Comparison of ENCODE assay signal across 19 cellular contexts in genomic region chr4:3389879-3390840, GRCh38. TPM values are rescaled to one million over a fixed set of nuclear protein-coding genes. Genes with fewer than 3 reads are reported as not detected.
DNase-seq lines count a peak whose midpoint lies in the region; ATAC-seq and TF ChIP-seq lines count a peak whose summit lies in the region.
"Had no signal": no experiment of that assay in that cellular context is flagged by ENCODE, and none has a peak within 500 bp of the region (broad histone marks: within the 10 kb centered on the region; RNA-seq: fewer than 3 reads in every experiment).

No MANE protein-coding gene starts in this region.

- intact Hi-C loops in upper lobe of right lung (cut with DNase I), result no loop called here

- peaks cover 0 to 4% of the 10 kb centered on the region in 2 donors for H3K36me3 ChIP-seq in esophagus (ENCODE audit: control insufficient read depth in 2 of 2, insufficient read depth in 2 of 2, low read length in 1 of 2)
- no peaks in the 10 kb centered on the region for H3K36me3 ChIP-seq in neural cell (ENCODE audit: insufficient read depth, low read length)
- no peaks in the 10 kb centered on the region for H3K36me3 ChIP-seq in upper lobe of right lung
- H3K36me3 ChIP-seq: breast epithelium had no signal

- no peak overlapping the region for H3K4me3 Mint-ChIP-seq in activated naive CD4-positive, alpha-beta T cell treated with anti-CD3 and anti-CD28 coated beads, Interleukin-2, amount 50 U/mL, for 24 hours
- H3K4me3 Mint-ChIP-seq: T-helper 1 cell treated with Interleukin-12 subunit alpha and Interleukin-12 subunit beta and Interleukin-4 antibody, amounts not matched to agents 30 μg/mL and 1 μg/mL, for 36 hours had no signal

- DNase-seq in activated naive CD4-positive, alpha-beta T cell treated with anti-CD3 and anti-CD28 coated beads, Interleukin-2, amount 50 U/mL, for 16 hours, result no peak
- DNase-seq in upper lobe of right lung (no peak), NCI-H2227 (lab: John Stamatoyannopoulos, UW; ENCODE audit: unreplicated experiment) (no peak)
- DNase-seq: 8988T; activated CD4-positive, alpha-beta T cell treated with anti-CD3 and anti-CD28 coated beads, Interleukin-2, amount 50 U/mL, for 4 hours; erythroblast; NCI-H1048; NCI-H226; PC-9 had no signal

- H3K27ac ChIP-seq in esophagus (ENCODE audit: low read depth in 2 of 2, low read length in 1 of 2), result peak overlapping the region; percentile 83 to 99
- H3K27ac ChIP-seq in neural cell (ENCODE audit: low read length), result peak overlapping the region; percentile 92
- H3K27ac ChIP-seq in upper lobe of right lung, result peak overlapping the region; percentile 86
- H3K27ac ChIP-seq: PC-9 had no signal

- H3K27me3 ChIP-seq in esophagus (ENCODE audit: control insufficient read depth in 1 of 2, insufficient read depth in 2 of 2, low read length in 2 of 2), result no peaks in the 10 kb centered on the region
- H3K27me3 ChIP-seq in neural cell (ENCODE audit: insufficient read depth, low read depth, low read length), result no peaks in the 10 kb centered on the region
- no peaks in the 10 kb centered on the region for H3K27me3 ChIP-seq in upper lobe of right lung
- H3K27me3 ChIP-seq: breast epithelium had no signal

- no peaks in the 10 kb centered on the region for H3K9me3 Mint-ChIP-seq in activated naive CD4-positive, alpha-beta T cell treated with anti-CD3 and anti-CD28 coated beads, Interleukin-2, amount 50 U/mL, for 24 hours
- H3K9me3 Mint-ChIP-seq: T-helper 1 cell treated with Interleukin-12 subunit alpha and Interleukin-12 subunit beta and Interleukin-4 antibody, amounts not matched to agents 30 μg/mL and 1 μg/mL, for 36 hours had no signal

- H3F3A ChIP-seq in neural cell (ENCODE audit: insufficient read depth, low read length, poor library complexity, severe bottlenecking), result no peaks in the 10 kb centered on the region

- H3K27me3 Mint-ChIP-seq in activated naive CD4-positive, alpha-beta T cell treated with anti-CD3 and anti-CD28 coated beads, Interleukin-2, amount 50 U/mL, for 24 hours, result no peaks in the 10 kb centered on the region

- peaks cover 9 to 18% of the 10 kb centered on the region in 2 donors for H3K4me1 ChIP-seq in esophagus (ENCODE audit: control insufficient read depth in 2 of 2, insufficient read depth in 2 of 2, low read length in 1 of 2)
- peaks cover 23% of the 10 kb centered on the region for H3K4me1 ChIP-seq in upper lobe of right lung

- no peak overlapping the region for H3K4me2 ChIP-seq in neural cell (ENCODE audit: low read length)
- H3K4me2 ChIP-seq: PC-9 had no signal

- ATAC-seq in upper lobe of right lung (no peak), HG03354 (IDR thresholded peaks at IDR 0.05; ENCODE audit: poor library complexity, severe bottlenecking, unreplicated experiment) (no peak), HG03457 (IDR thresholded peaks at IDR 0.05; ENCODE audit: unreplicated experiment) (no peak)
- ATAC-seq: HepG2, right cardiac atrium had no signal

- H3K9me3 ChIP-seq in esophagus (ENCODE audit: control insufficient read depth in 2 of 2, insufficient read depth in 1 of 2, low read depth in 1 of 2, low read length in 1 of 2), result no peaks in the 10 kb centered on the region
- H3K9me3 ChIP-seq in neural cell (ENCODE audit: low read length), result no peaks in the 10 kb centered on the region
- no peaks in the 10 kb centered on the region for H3K9me3 ChIP-seq in upper lobe of right lung
- H3K9me3 ChIP-seq: breast epithelium had no signal

- 68 to 73% methylated on average over 36 of the region's 36 CpGs for WGBS in esophagus, 2 donors

- TF ChIP-seq RAD21 in neural cell (conservative IDR thresholded peaks at IDR 0.05), result no peak

- H2AFZ ChIP-seq in neural cell (ENCODE audit: low read depth, low read length), result no peak overlapping the region
- H2AFZ ChIP-seq: PC-9 had no signal

- no peaks in the 10 kb centered on the region for H4K20me1 ChIP-seq in neural cell (ENCODE audit: insufficient read depth)

- H3K9me2 ChIP-seq in neural cell (ENCODE audit: insufficient read depth, low read length), result no peaks in the 10 kb centered on the region

- peaks cover 20% of the 10 kb centered on the region for H3K4me1 Mint-ChIP-seq in activated naive CD4-positive, alpha-beta T cell treated with anti-CD3 and anti-CD28 coated beads, Interleukin-2, amount 50 U/mL, for 24 hours

- H3K4me3 ChIP-seq in esophagus (ENCODE audit: low read depth in 1 of 2, low read length in 2 of 2) (peak overlapping the region; percentile 24 to 25), neural cell (ENCODE audit: low read length) (peak overlapping the region; percentile 18), upper lobe of right lung (no peak overlapping the region)
- H3K4me3 ChIP-seq: PC-9 had no signal

- TF ChIP-seq CTCF in neural cell (IDR thresholded peaks at IDR 0.05; ENCODE audit: poor library complexity, severe bottlenecking) (no peak), upper lobe of right lung (IDR thresholded peaks at IDR 0.05) (no peak)

- no peak for TF ChIP-seq EP300 in neural cell (conservative IDR thresholded peaks at IDR 0.05; ENCODE audit: poor library complexity, severe bottlenecking)

- H3K27ac Mint-ChIP-seq in activated naive CD4-positive, alpha-beta T cell treated with anti-CD3 and anti-CD28 coated beads, Interleukin-2, amount 50 U/mL, for 24 hours, result peak overlapping the region; percentile 23
- H3K27ac Mint-ChIP-seq: T-helper 1 cell treated with Interleukin-12 subunit alpha and Interleukin-12 subunit beta and Interleukin-4 antibody, amounts not matched to agents 30 μg/mL and 1 μg/mL, for 36 hours had no signal

- H3K79me2 ChIP-seq in neural cell (replicated peaks; ENCODE audit: insufficient read depth, low read length), result no peaks in the 10 kb centered on the region

- H3K9ac ChIP-seq in neural cell (ENCODE audit: low read length), result peak overlapping the region; percentile 4

- H3K36me3 Mint-ChIP-seq in activated naive CD4-positive, alpha-beta T cell treated with anti-CD3 and anti-CD28 coated beads, Interleukin-2, amount 50 U/mL, for 24 hours, result no peaks in the 10 kb centered on the region

TF ChIP-seq in neural cell, 6 proteins besides CTCF, POLR2A, EP300 and RAD21:
- TF ChIP-seq POLR2AphosphoS5 (IDR thresholded peaks at IDR 0.05), result no peak
- no peak for TF ChIP-seq SMC3 (conservative IDR thresholded peaks at IDR 0.05; ENCODE audit: poor library complexity)
- no peak for TF ChIP-seq REST (IDR thresholded peaks at IDR 0.05; ENCODE audit: borderline replicate concordance)
- TF ChIP-seq EZH2 (IDR thresholded peaks at IDR 0.05; ENCODE audit: borderline replicate concordance, insufficient read depth, low read length, poor library complexity, severe bottlenecking), result no peak
- no peak for TF ChIP-seq MXI1 (conservative IDR thresholded peaks at IDR 0.05; ENCODE audit: poor library complexity, severe bottlenecking)
- TF ChIP-seq TAF1 (IDR thresholded peaks at IDR 0.05; ENCODE audit: low read depth), result no peak

RNA-seq across cellular contexts. Expression of gene HGFAC, which starts 51.6 kb away (rescaled TPM):
- polyA plus RNA-seq in esophagus (under 1 TPM; 0.53 to 0.55 TPM), neural cell (16.2 and 17.8 TPM in 2 replicates)
- 2.9 and 4.4 TPM in 2 replicates for polyA minus RNA-seq in neural cell
- 1.2 TPM for total RNA-seq in upper lobe of right lung
- total RNA-seq: subcutaneous adipose tissue had no signal

Comparison
In these comparisons a context has a peak if more than half of its experiments do, and no peak if none do; other contexts are left out.
1. RNA of gene HGFAC, which starts 51.6 kb away (polyA plus RNA-seq): 16.2 to 17.8 TPM in neural cell; 0.53 to 0.55 TPM in esophagus; every median in the first group is over 10 times any median in the second.
2. Peak in every context shown above with its lines, with median percentiles within 50 percentile points of each other: H3K27ac ChIP-seq.